Comparison of ENCODE assay signal across 8 cellular contexts in the genomic region with DNA sequence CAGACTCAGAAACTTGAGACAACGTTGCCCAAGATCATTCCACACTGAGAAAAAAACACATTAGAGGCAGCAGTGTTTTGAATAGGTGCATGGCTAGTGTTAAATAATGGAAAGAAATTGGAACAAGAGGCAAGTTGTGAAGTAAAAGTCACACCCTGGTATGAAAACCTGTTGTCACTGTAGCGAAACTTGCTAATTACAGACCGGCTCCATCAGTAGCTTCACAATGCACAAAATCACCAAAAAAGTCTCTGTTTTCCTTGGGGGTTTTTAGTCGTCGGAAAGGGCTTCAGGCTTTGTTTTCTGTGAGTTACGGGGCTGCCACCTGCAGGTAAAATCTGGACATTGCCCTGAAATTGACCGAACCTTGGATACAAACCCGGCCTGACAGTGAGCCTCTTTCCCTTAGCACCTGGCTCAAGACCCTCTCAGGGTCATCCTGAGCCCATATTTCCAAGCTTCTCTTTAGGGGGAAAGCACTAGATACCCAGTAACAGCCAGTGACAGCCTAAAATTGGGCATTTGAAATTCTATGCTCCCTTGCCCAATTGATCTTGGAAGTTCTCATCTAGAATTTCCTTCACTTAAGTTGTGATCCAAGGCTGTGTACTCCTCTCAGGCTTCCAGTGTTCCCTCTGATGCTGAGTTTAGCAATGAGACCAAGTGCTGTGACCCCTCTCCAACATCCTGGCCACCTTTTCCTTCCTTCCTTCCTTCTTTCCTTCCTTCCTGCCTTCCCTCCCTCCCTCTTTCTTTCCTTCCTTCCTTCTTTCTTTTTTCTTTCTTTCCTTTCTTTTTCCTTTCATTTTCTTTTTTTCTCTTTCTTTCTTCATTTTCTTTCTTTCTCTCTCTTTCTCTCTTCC. TPM values are rescaled to one million over a fixed set of nuclear protein-coding genes. Genes with fewer than 3 reads are reported as not detected.
DNase-seq lines count a peak whose midpoint lies in the region; ATAC-seq and TF ChIP-seq lines count a peak whose summit lies in the region.

No MANE protein-coding gene starts in this region.

- no peaks in the 10 kb centered on the region for H4K20me1 ChIP-seq in H9 (ENCODE audit: control insufficient read depth, insufficient read depth, insufficient read length)

- H2BK12ac ChIP-seq in H9 (ENCODE audit: insufficient read length, low read depth, low read length): peak overlapping the region; percentile 79

- POLR2A ChIA-PET in CD4-positive, alpha-beta T cell (lab: Charles Lee): interaction anchor here (0.7 to 2.1 kb wide), 9 partner anchors 19 to 363 kb away, joined by 3 to 12 read pairs (median 6); a partner anchor contains a TSS

- no peak overlapping the region for H3K27ac Mint-ChIP-seq in CD4-positive, alpha-beta T cell
- peak overlapping the region in 1 of 3 experiments; percentile 86; a peak in 1 of 7 replicates for H3K27ac Mint-ChIP-seq in H9

- H2BK5ac ChIP-seq in H9 (ENCODE audit: insufficient read length, low read length): no peak overlapping the region

- H3K9ac ChIP-seq in H9 (ENCODE audit: extremely low read depth, insufficient read length, low read length): no peak overlapping the region

- H3K79me1 ChIP-seq in H9 (ENCODE audit: insufficient read depth, low read depth, low read length, poor library complexity, severe bottlenecking): no peaks in the 10 kb centered on the region

- H3K4ac ChIP-seq in H9 (ENCODE audit: low read depth, low read length): no peak overlapping the region

- no peak overlapping the region for H4K91ac ChIP-seq in H9 (ENCODE audit: insufficient read length, low read depth, low read length)

- no peak overlapping the region for H2AK5ac ChIP-seq in H9 (ENCODE audit: insufficient read length, low read length)

- H2BK15ac ChIP-seq in H9 (ENCODE audit: low read depth, low read length): peak overlapping the region; percentile 57; the same call in 1 of the 2 replicates

- H3K18ac ChIP-seq in H9 (ENCODE audit: insufficient read length, low read depth, low read length): no peak overlapping the region

- peak; percentile 55 to 70 (median 62) for DNase-seq in CD4-positive, alpha-beta T cell
- DNase-seq in H9 (peak; percentile 84), NCI-H2107 treated with DMSO at 0.1 percent for 48 hours (lab: John Stamatoyannopoulos, UW; ENCODE audit: unreplicated experiment) (peak; percentile 64), UCSD-AML1 (lab: John Stamatoyannopoulos, UW; ENCODE audit: unreplicated experiment) (peak; percentile 73), brain microvascular endothelial cell (peak; percentile 47), inferior parietal cortex (ENCODE audit: extremely low spot score) (peak; percentile 68)
- DNase-seq in stimulated activated CD4-positive, alpha-beta T cell treated with anti-CD3 and anti-CD28 coated beads, Interleukin-15, amount 100 ng/mL, for 48 hours (ENCODE audit: low read depth in 2 of 2): peak; percentile 49 to 61

- CTCF ChIA-PET in CD4-positive, alpha-beta T cell (lab: Charles Lee): interaction anchor here (0.6 to 2.7 kb wide), 33 partner anchors 9 to 299 kb away, joined by 3 to 46 read pairs (median 4); a partner anchor contains a TSS

- H3K23me2 ChIP-seq in H9 (ENCODE audit: insufficient read length, low read depth, low read length, poor library complexity, severe bottlenecking): no peaks in the 10 kb centered on the region

- H2BK20ac ChIP-seq in H9 (ENCODE audit: low read depth, low read length, poor library complexity, severe bottlenecking): no peak overlapping the region

- H2BK120ac ChIP-seq in H9 (ENCODE audit: low read depth, low read length, poor library complexity, severe bottlenecking): no peak overlapping the region

- H3K14ac ChIP-seq in H9 (ENCODE audit: insufficient read depth, low read length): no peak overlapping the region

- H3K27me3 Mint-ChIP-seq in CD4-positive, alpha-beta T cell: no peaks in the 10 kb centered on the region
- peaks cover 12% of the 10 kb centered on the region for H3K27me3 Mint-ChIP-seq in H9 (ENCODE audit: low read depth)

- in situ Hi-C loops in brain microvascular endothelial cell (cut with HindIII; ENCODE audit: low pct_ligation_motif_present, low sequenced_read_pairs): no loop called here

- H3K4me3 ChIP-seq in brain microvascular endothelial cell (ENCODE audit: low read depth, low read length): no peak overlapping the region

- no CpG with 5 or more reads among the region's 8 CpGs for whole genome bisulfite sequencing in H9 (ENCODE audit: extremely low coverage, insufficient read length, low lambda C conversion rate)

- no peaks in the 10 kb centered on the region for H3K9me3 Mint-ChIP-seq in CD4-positive, alpha-beta T cell
- H3K9me3 Mint-ChIP-seq in H9: no peaks in the 10 kb centered on the region

- no peaks in the 10 kb centered on the region for H3K36me3 ChIP-seq in brain microvascular endothelial cell (replicated peaks)

- H3K4me1 ChIP-seq in H9 (ENCODE audit: insufficient read depth, low read length): no peaks in the 10 kb centered on the region

- H3K4me3 Mint-ChIP-seq in CD4-positive, alpha-beta T cell: peak overlapping the region; percentile 11
- 0 out of 5 replicates have a peak overlapping the region, but pooled peaks of 1 of the 2 experiments have one; percentile 12 for H3K4me3 Mint-ChIP-seq in H9

- no peak overlapping the region for H3K56ac ChIP-seq in H9 (ENCODE audit: insufficient read length, low read depth, low read length)

- no peak overlapping the region for H4K5ac ChIP-seq in H9 (ENCODE audit: insufficient read length, low read depth, low read length)

- H2AFZ ChIP-seq in H9 (ENCODE audit: low read length): peak overlapping the region; percentile 92

- intact Hi-C loops in CD4-positive, alpha-beta T cell (cut with DNase I, micrococcal nuclease): loop anchor here (1.0 to 5.0 kb wide), 8 partner anchors 89 to 490 kb away; a partner anchor contains a TSS

- no peak overlapping the region for H3K27ac ChIP-seq in CD4-positive, alpha-beta T cell (ENCODE audit: low read depth, low read length)
- H3K27ac ChIP-seq in H9 (ENCODE audit: insufficient read length, low read depth, low read length): no peak overlapping the region
- H3K27ac ChIP-seq in brain microvascular endothelial cell: no peak overlapping the region

- ATAC-seq in CD4-positive, alpha-beta T cell (ENCODE audit: poor library complexity): peak; percentile 94
- no peak for ATAC-seq in GM18519 (IDR thresholded peaks at IDR 0.05; ENCODE audit: low FRiP score, unreplicated experiment)

- H3K27me3 ChIP-seq in CD4-positive, alpha-beta T cell (ENCODE audit: control insufficient read depth, insufficient read depth, low read length): no peaks in the 10 kb centered on the region
- H3K27me3 ChIP-seq in H9 (ENCODE audit: insufficient read depth, low read length) (no peaks in the 10 kb centered on the region), brain microvascular endothelial cell (replicated peaks) (no peaks in the 10 kb centered on the region)

- TF ChIP-seq CTCF in CD4-positive, alpha-beta T cell (IDR thresholded peaks at IDR 0.05): peak; percentile 81
- TF ChIP-seq CTCF in H9 (conservative IDR thresholded peaks at IDR 0.05) (peak; percentile 87), brain microvascular endothelial cell (IDR thresholded peaks at IDR 0.05; ENCODE audit: low read depth, low read length, missing control alignments) (peak; percentile 85)

- H3T11ph ChIP-seq in H9 (ENCODE audit: low read length): no peak overlapping the region

- no peaks in the 10 kb centered on the region for H3K9me3 ChIP-seq in CD4-positive, alpha-beta T cell (ENCODE audit: control insufficient read depth, low read length)
- H3K9me3 ChIP-seq in H9 (ENCODE audit: control insufficient read depth, low read depth, low read length): no peaks in the 10 kb centered on the region

- no peak overlapping the region for H3K4me2 ChIP-seq in H9 (ENCODE audit: insufficient read depth, insufficient read length, low read length)

- H3K79me2 ChIP-seq in H9 (ENCODE audit: insufficient read depth, low read length): no peaks in the 10 kb centered on the region

- peaks cover 16% of the 10 kb centered on the region for H3K4me1 Mint-ChIP-seq in CD4-positive, alpha-beta T cell (ENCODE audit: low read depth)
- H3K4me1 Mint-ChIP-seq in H9: peaks cover 6 to 7% of the 10 kb centered on the region in 2 experiments

- H3K23ac ChIP-seq in H9 (ENCODE audit: insufficient read length, low read depth, low read length): no peak overlapping the region

- H3K36me3 Mint-ChIP-seq in CD4-positive, alpha-beta T cell (ENCODE audit: low read depth): no peaks in the 10 kb centered on the region
- H3K36me3 Mint-ChIP-seq in H9 (ENCODE audit: insufficient read depth in 1 of 3, low read depth in 3 of 3): no peaks in the 10 kb centered on the region

- H4K8ac ChIP-seq in H9 (replicated peaks; ENCODE audit: insufficient read length, low read depth, low read length): no peak overlapping the region

RNA-seq across cellular contexts. Expression of a gene that starts 7.2 kb away (rescaled TPM):
- 10 to 100 TPM; 88.8 to 92.6 TPM for total RNA-seq in CD4-positive, alpha-beta T cell
- 87.7 and 91.7 TPM in 2 replicates for total RNA-seq in H9 (2021)

RNA-seq across cellular contexts. Expression of a gene that starts 43.7 kb away (rescaled TPM):
- total RNA-seq in CD4-positive, alpha-beta T cell: 10 to 100 TPM; 52.8 to 57.3 TPM
- total RNA-seq in H9 (2021): 61.4 and 67.9 TPM in 2 replicates
